9 cellular contexts compared by ENCODE assay signal in the genomic region with DNA sequence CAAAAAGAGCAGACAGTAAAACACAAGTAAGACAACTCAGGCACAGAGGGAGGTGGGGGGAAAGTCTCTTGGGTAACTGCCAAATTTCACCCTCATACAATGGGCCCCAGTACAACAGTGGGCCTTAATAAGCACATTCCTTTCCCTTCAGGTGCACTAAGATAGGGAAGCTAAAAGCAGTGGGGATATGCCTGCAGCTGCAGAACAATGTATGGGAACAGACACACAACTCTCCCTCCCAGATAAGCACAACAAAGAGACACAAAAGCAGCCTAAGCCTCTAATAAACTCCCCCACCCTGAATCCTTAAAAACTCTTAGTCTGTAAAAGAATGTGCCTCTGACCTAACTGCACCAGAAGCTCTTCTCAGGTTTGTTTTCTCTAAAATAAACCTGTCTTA. TPM values are rescaled to one million over a fixed set of nuclear protein-coding genes. Genes with fewer than 3 reads are reported as not detected.
"Had no signal": no experiment of that assay in that cellular context is flagged by ENCODE, and none has a peak within 500 bp of the region (broad histone marks: within the 10 kb centered on the region; RNA-seq: fewer than 3 reads in every experiment).

No MANE protein-coding gene starts in this region.

- H2AFZ ChIP-seq: GM23248 had no signal

- H3K9me3 Mint-ChIP-seq: HFFc6 had no signal

- H3K9ac ChIP-seq: GM23248 had no signal

- H3K36me3 ChIP-seq: HAP-1 had no signal

- H3K9me3 ChIP-seq: HAP-1 had no signal

- H3K4me1 ChIP-seq: HAP-1 had no signal

- H3K27ac ChIP-seq: GM23248 had no signal

- H3K4me3 ChIP-seq: GM23248, HAP-1, K562 had no signal

- H3K4me3 Mint-ChIP-seq: HFFc6 had no signal

- DNase-seq: GM23248, H7, HFFc6, IMR-90, KG1 had no signal

- ATAC-seq: HCT116, K562 had no signal

- FAIRE-seq: HTR-8/SVneo, K562 had no signal

- H3K27ac Mint-ChIP-seq: HFFc6 had no signal

RNA-seq across cellular contexts. Expression of gene GALNT14, which starts 24.5 kb away (rescaled TPM):
- total RNA-seq: K562 had no signal
